14 cellular contexts compared by ENCODE assay signal in genomic region chr9:105541838-105542237, GRCh38. TPM values are rescaled to one million over a fixed set of nuclear protein-coding genes. Genes with fewer than 3 reads are reported as not detected.
DNase-seq lines count a peak whose midpoint lies in the region; ATAC-seq, FAIRE-seq and TF ChIP-seq lines count a peak whose summit lies in the region.
"Had no signal": no experiment of that assay in that cellular context is flagged by ENCODE, and none has a peak within 500 bp of the region (broad histone marks: within the 10 kb centered on the region; RNA-seq: fewer than 3 reads in every experiment).

No MANE protein-coding gene starts in this region.

- no peak overlapping the region for H3K9ac ChIP-seq in kidney (ENCODE audit: low read length in 2 of 2)

- H3K4me3 ChIP-seq in kidney (ENCODE audit: low read length in 2 of 2), result no peak overlapping the region
- H3K4me3 ChIP-seq: gastroesophageal sphincter, suprapubic skin had no signal

- H3K27ac ChIP-seq in kidney (ENCODE audit: low read depth in 2 of 2, low read length in 2 of 2), result no peak overlapping the region
- H3K27ac ChIP-seq: C4-2B, gastroesophageal sphincter, suprapubic skin, WERI-Rb-1 had no signal

- peak; percentile 95 for ATAC-seq in GM18499 (IDR thresholded peaks at IDR 0.05; ENCODE audit: insufficient read depth, unreplicated experiment)
- peak; percentile 79 for ATAC-seq in GM19328 (IDR thresholded peaks at IDR 0.05; ENCODE audit: unreplicated experiment)
- ATAC-seq in HG02678 (IDR thresholded peaks at IDR 0.05; ENCODE audit: unreplicated experiment), result peak; percentile 94
- peak; percentile 95 for ATAC-seq in HG03460 (IDR thresholded peaks at IDR 0.05; ENCODE audit: unreplicated experiment)
- ATAC-seq: gastroesophageal sphincter had no signal

- H3K9me3 ChIP-seq in kidney (ENCODE audit: control insufficient read depth in 1 of 2, low read length in 2 of 2), result no peaks in the 10 kb centered on the region
- H3K9me3 ChIP-seq: gastroesophageal sphincter, suprapubic skin had no signal

- no peak for DNase-seq in kidney
- no peak for DNase-seq in DMS114 treated with DMSO at 0.1 percent for 48 hours (lab: John Stamatoyannopoulos, UW; ENCODE audit: unreplicated experiment)
- DNase-seq in NCI-H748 treated with DMSO at 0.1 percent for 48 hours (lab: John Stamatoyannopoulos, UW), result no peak
- no peak for DNase-seq in C1 segment of cervical spinal cord (lab: John Stamatoyannopoulos, UW)
- DNase-seq: NCI-H1694 treated with DMSO at 0.1 percent for 48 hours; stimulated activated CD4-positive, alpha-beta T cell treated with anti-CD3 and anti-CD28 coated beads, Interleukin-4, amount 100 ng/mL, for 24 hours; WERI-Rb-1 had no signal

- TF ChIP-seq CTCF in kidney (IDR thresholded peaks at IDR 0.05; ENCODE audit: borderline replicate concordance, extremely low read depth, insufficient read depth), result no peak

- no peaks in the 10 kb centered on the region for H3K4me1 ChIP-seq in kidney (ENCODE audit: control insufficient read depth in 1 of 2, insufficient read depth in 1 of 2, low read depth in 1 of 2, low read length in 2 of 2)
- H3K4me1 ChIP-seq: gastroesophageal sphincter, suprapubic skin had no signal

- no peaks in the 10 kb centered on the region for H3K36me3 ChIP-seq in kidney (ENCODE audit: control insufficient read depth in 1 of 2, insufficient read depth in 2 of 2, low read length in 2 of 2)
- H3K36me3 ChIP-seq: suprapubic skin had no signal

- intact Hi-C loops in kidney (cut with DNase I), result no loop called here

- no peak for FAIRE-seq in kidney (lab: Jason Lieb, UNC)

RNA-seq across cellular contexts. Expression of gene FKTN, which starts 16.1 kb away (rescaled TPM):
- total RNA-seq in kidney, result 21.4 TPM
- 5.9 TPM for polyA plus RNA-seq in kidney (ENCODE audit: insufficient read depth, low read depth, low replicate concordance)
